ENCODE assay signal across 8 cellular contexts in the genomic region with DNA sequence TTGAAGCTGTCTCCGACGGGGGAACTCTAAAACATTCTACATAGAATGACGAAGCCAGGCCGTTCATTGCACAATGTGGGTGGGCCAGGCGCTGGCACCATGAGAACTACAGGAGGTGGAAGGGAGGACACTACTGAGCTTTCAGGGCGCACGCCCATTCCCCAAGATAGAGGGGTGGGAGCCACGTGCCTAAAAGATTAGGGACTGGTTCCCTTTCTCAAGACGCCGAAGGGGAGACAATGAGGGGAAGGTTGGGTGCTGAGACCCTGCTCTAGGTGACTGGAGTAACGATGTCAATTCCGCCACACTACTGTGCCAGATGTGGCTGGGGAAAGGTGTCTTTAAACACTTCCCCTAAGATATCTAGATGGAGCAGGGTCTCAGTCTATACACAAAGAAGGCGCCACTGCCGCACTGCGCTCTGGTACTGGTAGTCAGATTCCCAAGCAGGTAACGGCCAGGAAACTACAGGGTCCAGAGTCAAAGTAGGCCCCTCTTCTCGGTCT. TPM values are rescaled to one million over a fixed set of nuclear protein-coding genes. Genes with fewer than 3 reads are reported as not detected.
A peak's percentile ranks its signal among the peaks of the same experiment; 100 is the strongest.
DNase-seq lines count a peak whose midpoint lies in the region; ATAC-seq and TF ChIP-seq lines count a peak whose summit lies in the region.

No MANE protein-coding gene starts in this region.

- H3K36me3 Mint-ChIP-seq in dendritic cell treated with granulocyte-macrophage colony-stimulating factor and Interleukin-4, amounts not matched to agents 40 ng/mL and 50 ng/mL, for 4 days (ENCODE audit: low read depth): peaks cover 23% of the 10 kb centered on the region

- H3K4me1 Mint-ChIP-seq in dendritic cell treated with granulocyte-macrophage colony-stimulating factor and Interleukin-4, amounts not matched to agents 40 ng/mL and 50 ng/mL, for 4 days (ENCODE audit: low read depth): peaks cover 48% of the 10 kb centered on the region

- H4K20me1 ChIP-seq in OCI-LY1 (ENCODE audit: insufficient read depth, low read length): peaks cover 3% of the 10 kb centered on the region; the same call in 1 of the 2 replicates

- H3K27ac ChIP-seq in OCI-LY1 (ENCODE audit: low read depth, low read length, poor library complexity, severe bottlenecking): peak overlapping the region; percentile 94
- peak overlapping the region; percentile 100 for H3K27ac ChIP-seq in tibial artery

- ATAC-seq in GM18909 (IDR thresholded peaks at IDR 0.05; ENCODE audit: poor library complexity, unreplicated experiment) (peak; percentile 2), HG02798 (IDR thresholded peaks at IDR 0.05; ENCODE audit: poor library complexity, unreplicated experiment) (no peak)

- in situ Hi-C loops in ACHN (cut with HindIII; ENCODE audit: low pct_ligation_motif_present, low pct_unique_long_range_greater_than_20kb, low sequenced_read_pairs): no loop called here

- no peaks in the 10 kb centered on the region for H3K27me3 ChIP-seq in OCI-LY1 (ENCODE audit: insufficient read depth, low read length)
- no peaks in the 10 kb centered on the region for H3K27me3 ChIP-seq in tibial artery

- H3K9me2 ChIP-seq in OCI-LY1 (ENCODE audit: low read depth, low read length): no peaks in the 10 kb centered on the region

- H3K4me3 Mint-ChIP-seq in dendritic cell treated with granulocyte-macrophage colony-stimulating factor and Interleukin-4, amounts not matched to agents 40 ng/mL and 50 ng/mL, for 4 days: peak overlapping the region; percentile 97

- H3K36me3 ChIP-seq in OCI-LY1 (ENCODE audit: insufficient read depth, low read length) (peaks cover 24% of the 10 kb centered on the region; the same call in 1 of the 2 replicates), tibial artery (no peaks in the 10 kb centered on the region)

- no peaks in the 10 kb centered on the region for H3F3A ChIP-seq in OCI-LY1 (ENCODE audit: insufficient read depth, low read length)

- intact Hi-C loops in dendritic cell treated with granulocyte-macrophage colony-stimulating factor and Interleukin-4, amounts not matched to agents 40 ng/mL and 50 ng/mL, for 4 days (cut with micrococcal nuclease): loop anchor here (1.0 to 5.0 kb wide), 3 partner anchors 41 to 245 kb away; a partner anchor contains a TSS
- intact Hi-C loops in tibial artery (cut with DNase I; ENCODE audit: low total_unique reads): no loop called here

- H3K9ac ChIP-seq in OCI-LY1 (ENCODE audit: low read length): peak overlapping the region; percentile 99

- peaks cover 51% of the 10 kb centered on the region for H3K4me1 ChIP-seq in OCI-LY1 (ENCODE audit: insufficient read depth, low read length, severe bottlenecking)
- H3K4me1 ChIP-seq in tibial artery: peaks cover 0 to 51% (median 38%) of the 10 kb centered on the region in 4 donors

- DNase-seq in ACHN (peak; percentile 27), lung microvascular endothelial cell (ENCODE audit: low read depth in 2 of 2) (peak; percentile 31 to 53), tibial artery (peak; percentile 60 to 67), 8988T (no peak)

- no peaks in the 10 kb centered on the region for H3K9me3 ChIP-seq in OCI-LY1 (ENCODE audit: low read length)
- H3K9me3 ChIP-seq in tibial artery: no peaks in the 10 kb centered on the region

- H3K4me2 ChIP-seq in OCI-LY1 (ENCODE audit: low read length): peak overlapping the region; percentile 86

- H3K4me3 ChIP-seq in OCI-LY1 (ENCODE audit: low read depth, low read length, poor library complexity, severe bottlenecking) (peak overlapping the region; percentile 96), tibial artery (peak overlapping the region; percentile 92 to 97)

- peak overlapping the region; percentile 100 for H3K27ac Mint-ChIP-seq in dendritic cell treated with granulocyte-macrophage colony-stimulating factor and Interleukin-4, amounts not matched to agents 40 ng/mL and 50 ng/mL, for 4 days

- peaks cover 53% of the 10 kb centered on the region for H3K79me2 ChIP-seq in OCI-LY1 (ENCODE audit: insufficient read depth, low read length)

- H3K9me3 Mint-ChIP-seq in dendritic cell treated with granulocyte-macrophage colony-stimulating factor and Interleukin-4, amounts not matched to agents 40 ng/mL and 50 ng/mL, for 4 days: no peaks in the 10 kb centered on the region

- no peak overlapping the region for H2AFZ ChIP-seq in OCI-LY1 (ENCODE audit: low read length)

- TF ChIP-seq CTCF in OCI-LY1 (IDR thresholded peaks at IDR 0.05; ENCODE audit: low read length): no peak
- TF ChIP-seq CTCF in tibial artery (IDR thresholded peaks at IDR 0.05): no peak

- no peaks in the 10 kb centered on the region for H3K27me3 Mint-ChIP-seq in dendritic cell treated with granulocyte-macrophage colony-stimulating factor and Interleukin-4, amounts not matched to agents 40 ng/mL and 50 ng/mL, for 4 days

RNA-seq across cellular contexts. Expression of a gene that starts 0.8 kb away (rescaled TPM):
- 1,041 and 1,080 TPM in 2 replicates for total RNA-seq in lung microvascular endothelial cell

RNA-seq across cellular contexts. Expression of a gene that starts 23.5 kb away (rescaled TPM):
- total RNA-seq in lung microvascular endothelial cell: 32.9 and 40.7 TPM in 2 replicates

RNA-seq across cellular contexts. Expression of a gene that starts 40.4 kb away (rescaled TPM):
- 58.6 and 58.9 TPM in 2 replicates for total RNA-seq in lung microvascular endothelial cell
